1 cellular context compared by ENCODE assay signal in the genomic region with DNA sequence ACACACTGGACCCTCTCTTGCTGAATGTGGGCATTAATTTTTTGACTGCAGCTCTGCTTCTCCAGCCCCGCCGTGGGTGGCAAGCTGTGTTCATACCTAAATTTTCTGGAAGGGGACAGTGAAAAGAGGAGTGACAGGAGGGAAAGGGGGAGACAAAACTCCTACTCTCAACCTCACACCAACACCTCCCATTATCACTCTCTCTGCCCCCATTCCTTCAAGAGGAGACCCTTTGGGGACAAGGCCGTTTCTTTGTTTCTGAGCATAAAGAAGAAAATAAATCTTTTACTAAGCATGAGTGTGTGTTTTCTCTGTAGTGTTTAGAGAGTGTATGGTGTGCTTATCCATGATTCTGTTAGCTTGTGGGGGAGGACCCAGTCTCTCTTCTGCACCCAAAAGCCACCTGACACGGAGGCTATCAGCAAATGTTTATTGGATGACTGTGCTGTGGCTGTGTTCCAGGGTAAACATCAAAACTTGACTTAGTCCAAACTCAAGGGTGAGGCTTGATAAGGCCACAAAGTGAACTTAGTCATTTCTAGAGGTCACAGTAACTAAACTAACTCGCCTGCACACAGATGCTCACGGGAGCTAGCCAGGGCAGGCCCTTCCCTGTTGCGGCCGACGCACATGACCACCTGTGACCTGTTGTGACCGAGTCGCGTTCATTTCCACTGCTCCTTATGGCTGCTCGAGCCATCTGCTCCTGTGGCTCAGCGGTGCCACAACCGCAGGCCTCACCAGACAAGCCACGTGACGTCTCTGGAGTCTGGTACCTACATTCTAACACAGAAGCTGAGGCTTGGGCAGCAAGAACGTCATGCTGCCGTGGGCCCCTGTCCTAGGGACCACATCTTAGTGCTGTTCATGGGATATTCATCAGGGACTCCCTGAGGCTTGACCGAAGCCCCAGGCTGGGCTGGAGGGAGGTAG.
TF ChIP-seq lines count a peak whose summit lies in the region.

No MANE protein-coding gene starts in this region.

TF ChIP-seq in GM23338, 12 proteins besides CTCF, POLR2A, EP300 and RAD21:
- TF ChIP-seq, protein P1, sequence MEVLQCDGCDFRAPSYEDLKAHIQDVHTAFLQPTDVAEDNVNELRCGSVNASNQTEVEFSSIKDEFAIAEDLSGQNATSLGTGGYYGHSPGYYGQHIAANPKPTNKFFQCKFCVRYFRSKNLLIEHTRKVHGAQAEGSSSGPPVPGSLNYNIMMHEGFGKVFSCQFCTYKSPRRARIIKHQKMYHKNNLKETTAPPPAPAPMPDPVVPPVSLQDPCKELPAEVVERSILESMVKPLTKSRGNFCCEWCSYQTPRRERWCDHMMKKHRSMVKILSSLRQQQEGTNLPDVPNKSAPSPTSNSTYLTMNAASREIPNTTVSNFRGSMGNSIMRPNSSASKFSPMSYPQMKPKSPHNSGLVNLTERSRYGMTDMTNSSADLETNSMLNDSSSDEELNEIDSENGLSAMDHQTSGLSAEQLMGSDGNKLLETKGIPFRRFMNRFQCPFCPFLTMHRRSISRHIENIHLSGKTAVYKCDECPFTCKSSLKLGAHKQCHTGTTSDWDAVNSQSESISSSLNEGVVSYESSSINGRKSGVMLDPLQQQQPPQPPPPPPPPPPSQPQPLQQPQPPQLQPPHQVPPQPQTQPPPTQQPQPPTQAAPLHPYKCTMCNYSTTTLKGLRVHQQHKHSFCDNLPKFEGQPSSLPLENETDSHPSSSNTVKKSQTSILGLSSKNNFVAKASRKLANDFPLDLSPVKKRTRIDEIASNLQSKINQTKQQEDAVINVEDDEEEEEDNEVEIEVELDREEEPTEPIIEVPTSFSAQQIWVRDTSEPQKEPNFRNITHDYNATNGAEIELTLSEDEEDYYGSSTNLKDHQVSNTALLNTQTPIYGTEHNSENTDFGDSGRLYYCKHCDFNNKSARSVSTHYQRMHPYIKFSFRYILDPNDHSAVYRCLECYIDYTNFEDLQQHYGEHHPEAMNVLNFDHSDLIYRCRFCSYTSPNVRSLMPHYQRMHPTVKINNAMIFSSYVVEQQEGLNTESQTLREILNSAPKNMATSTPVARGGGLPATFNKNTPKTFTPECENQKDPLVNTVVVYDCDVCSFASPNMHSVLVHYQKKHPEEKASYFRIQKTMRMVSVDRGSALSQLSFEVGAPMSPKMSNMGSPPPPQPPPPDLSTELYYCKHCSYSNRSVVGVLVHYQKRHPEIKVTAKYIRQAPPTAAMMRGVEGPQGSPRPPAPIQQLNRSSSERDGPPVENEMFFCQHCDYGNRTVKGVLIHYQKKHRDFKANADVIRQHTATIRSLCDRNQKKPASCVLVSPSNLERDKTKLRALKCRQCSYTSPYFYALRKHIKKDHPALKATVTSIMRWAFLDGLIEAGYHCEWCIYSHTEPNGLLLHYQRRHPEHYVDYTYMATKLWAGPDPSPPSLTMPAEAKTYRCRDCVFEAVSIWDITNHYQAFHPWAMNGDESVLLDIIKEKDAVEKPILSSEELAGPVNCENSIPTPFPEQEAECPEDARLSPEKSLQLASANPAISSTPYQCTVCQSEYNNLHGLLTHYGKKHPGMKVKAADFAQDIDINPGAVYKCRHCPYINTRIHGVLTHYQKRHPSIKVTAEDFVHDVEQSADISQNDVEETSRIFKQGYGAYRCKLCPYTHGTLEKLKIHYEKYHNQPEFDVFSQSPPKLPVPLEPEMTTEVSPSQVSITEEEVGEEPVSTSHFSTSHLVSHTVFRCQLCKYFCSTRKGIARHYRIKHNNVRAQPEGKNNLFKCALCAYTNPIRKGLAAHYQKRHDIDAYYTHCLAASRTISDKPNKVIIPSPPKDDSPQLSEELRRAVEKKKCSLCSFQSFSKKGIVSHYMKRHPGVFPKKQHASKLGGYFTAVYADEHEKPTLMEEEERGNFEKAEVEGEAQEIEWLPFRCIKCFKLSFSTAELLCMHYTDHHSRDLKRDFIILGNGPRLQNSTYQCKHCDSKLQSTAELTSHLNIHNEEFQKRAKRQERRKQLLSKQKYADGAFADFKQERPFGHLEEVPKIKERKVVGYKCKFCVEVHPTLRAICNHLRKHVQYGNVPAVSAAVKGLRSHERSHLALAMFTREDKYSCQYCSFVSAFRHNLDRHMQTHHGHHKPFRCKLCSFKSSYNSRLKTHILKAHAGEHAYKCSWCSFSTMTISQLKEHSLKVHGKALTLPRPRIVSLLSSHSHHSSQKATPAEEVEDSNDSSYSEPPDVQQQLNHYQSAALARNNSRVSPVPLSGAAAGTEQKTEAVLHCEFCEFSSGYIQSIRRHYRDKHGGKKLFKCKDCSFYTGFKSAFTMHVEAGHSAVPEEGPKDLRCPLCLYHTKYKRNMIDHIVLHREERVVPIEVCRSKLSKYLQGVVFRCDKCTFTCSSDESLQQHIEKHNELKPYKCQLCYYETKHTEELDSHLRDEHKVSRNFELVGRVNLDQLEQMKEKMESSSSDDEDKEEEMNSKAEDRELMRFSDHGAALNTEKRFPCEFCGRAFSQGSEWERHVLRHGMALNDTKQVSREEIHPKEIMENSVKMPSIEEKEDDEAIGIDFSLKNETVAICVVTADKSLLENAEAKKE (CRISPR knock-in tag; IDR thresholded peaks at IDR 0.05) = no peak
- TF ChIP-seq, protein P2, sequence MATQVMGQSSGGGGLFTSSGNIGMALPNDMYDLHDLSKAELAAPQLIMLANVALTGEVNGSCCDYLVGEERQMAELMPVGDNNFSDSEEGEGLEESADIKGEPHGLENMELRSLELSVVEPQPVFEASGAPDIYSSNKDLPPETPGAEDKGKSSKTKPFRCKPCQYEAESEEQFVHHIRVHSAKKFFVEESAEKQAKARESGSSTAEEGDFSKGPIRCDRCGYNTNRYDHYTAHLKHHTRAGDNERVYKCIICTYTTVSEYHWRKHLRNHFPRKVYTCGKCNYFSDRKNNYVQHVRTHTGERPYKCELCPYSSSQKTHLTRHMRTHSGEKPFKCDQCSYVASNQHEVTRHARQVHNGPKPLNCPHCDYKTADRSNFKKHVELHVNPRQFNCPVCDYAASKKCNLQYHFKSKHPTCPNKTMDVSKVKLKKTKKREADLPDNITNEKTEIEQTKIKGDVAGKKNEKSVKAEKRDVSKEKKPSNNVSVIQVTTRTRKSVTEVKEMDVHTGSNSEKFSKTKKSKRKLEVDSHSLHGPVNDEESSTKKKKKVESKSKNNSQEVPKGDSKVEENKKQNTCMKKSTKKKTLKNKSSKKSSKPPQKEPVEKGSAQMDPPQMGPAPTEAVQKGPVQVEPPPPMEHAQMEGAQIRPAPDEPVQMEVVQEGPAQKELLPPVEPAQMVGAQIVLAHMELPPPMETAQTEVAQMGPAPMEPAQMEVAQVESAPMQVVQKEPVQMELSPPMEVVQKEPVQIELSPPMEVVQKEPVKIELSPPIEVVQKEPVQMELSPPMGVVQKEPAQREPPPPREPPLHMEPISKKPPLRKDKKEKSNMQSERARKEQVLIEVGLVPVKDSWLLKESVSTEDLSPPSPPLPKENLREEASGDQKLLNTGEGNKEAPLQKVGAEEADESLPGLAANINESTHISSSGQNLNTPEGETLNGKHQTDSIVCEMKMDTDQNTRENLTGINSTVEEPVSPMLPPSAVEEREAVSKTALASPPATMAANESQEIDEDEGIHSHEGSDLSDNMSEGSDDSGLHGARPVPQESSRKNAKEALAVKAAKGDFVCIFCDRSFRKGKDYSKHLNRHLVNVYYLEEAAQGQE (IDR thresholded peaks at IDR 0.05; ENCODE audit: unreplicated experiment) = no peak
- TF ChIP-seq, protein P3, sequence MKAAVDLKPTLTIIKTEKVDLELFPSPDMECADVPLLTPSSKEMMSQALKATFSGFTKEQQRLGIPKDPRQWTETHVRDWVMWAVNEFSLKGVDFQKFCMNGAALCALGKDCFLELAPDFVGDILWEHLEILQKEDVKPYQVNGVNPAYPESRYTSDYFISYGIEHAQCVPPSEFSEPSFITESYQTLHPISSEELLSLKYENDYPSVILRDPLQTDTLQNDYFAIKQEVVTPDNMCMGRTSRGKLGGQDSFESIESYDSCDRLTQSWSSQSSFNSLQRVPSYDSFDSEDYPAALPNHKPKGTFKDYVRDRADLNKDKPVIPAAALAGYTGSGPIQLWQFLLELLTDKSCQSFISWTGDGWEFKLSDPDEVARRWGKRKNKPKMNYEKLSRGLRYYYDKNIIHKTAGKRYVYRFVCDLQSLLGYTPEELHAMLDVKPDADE (IDR thresholded peaks at IDR 0.05) = no peak
- TF ChIP-seq EZH2phosphoT487 (IDR thresholded peaks at IDR 0.05; ENCODE audit: unreplicated experiment) (no peak), EZH2 (IDR thresholded peaks at IDR 0.05; ENCODE audit: low read depth, unreplicated experiment) (no peak), ZNF114 (CRISPR knock-in tag; IDR thresholded peaks at IDR 0.05) (no peak), ZNF331 (CRISPR knock-in tag; IDR thresholded peaks at IDR 0.05; ENCODE audit: low read depth) (no peak), STAT1 (IDR thresholded peaks at IDR 0.05; ENCODE audit: unreplicated experiment) (no peak), NANOG (IDR thresholded peaks at IDR 0.05; ENCODE audit: borderline replicate concordance) (no peak), CREB1 (CRISPR knock-in tag; IDR thresholded peaks at IDR 0.05; ENCODE audit: low read depth) (no peak), POLR2AphosphoS5 (IDR thresholded peaks at IDR 0.05; ENCODE audit: low read depth) (no peak), JUNB (IDR thresholded peaks at IDR 0.05; ENCODE audit: unreplicated experiment) (no peak)
